Comparison of ENCODE assay signal across 1 cellular context in genomic region chr7:18762189-18762588, GRCh38.
A peak's percentile ranks its signal among the peaks of the same experiment; 100 is the strongest.
TF ChIP-seq lines count a peak whose summit lies in the region.

No MANE protein-coding gene starts in this region.

TF ChIP-seq in SK-N-SH, 30 proteins besides CTCF, POLR2A, EP300 and RAD21 (continued from another document):
- no peak for TF ChIP-seq ZBTB33 (IDR thresholded peaks at IDR 0.05; ENCODE audit: borderline replicate concordance, low read depth)
- no peak for TF ChIP-seq USF1 (IDR thresholded peaks at IDR 0.05; ENCODE audit: borderline replicate concordance, low read depth)
- TF ChIP-seq TCF12 (IDR thresholded peaks at IDR 0.05), result peak; percentile 58
- TF ChIP-seq TAF1 (IDR thresholded peaks at IDR 0.05; ENCODE audit: borderline replicate concordance, low read depth, low read length), result no peak
- TF ChIP-seq GABPA (IDR thresholded peaks at IDR 0.05; ENCODE audit: low read depth), result no peak
- TF ChIP-seq TEAD4 (IDR thresholded peaks at IDR 0.05; ENCODE audit: borderline replicate concordance, insufficient read depth), result peak; percentile 73; the same call in 1 of the 2 replicates
- peak; percentile 80 for TF ChIP-seq FOSL2 (IDR thresholded peaks at IDR 0.05; ENCODE audit: borderline replicate concordance, low read depth)
- no peak for TF ChIP-seq EZH2phosphoT487 (IDR thresholded peaks at IDR 0.05; ENCODE audit: borderline replicate concordance, low read depth)
- no peak for TF ChIP-seq ELF1 (IDR thresholded peaks at IDR 0.05)
- TF ChIP-seq NRF1 (IDR thresholded peaks at IDR 0.05; ENCODE audit: low read depth, low read length), result no peak
- no peak for TF ChIP-seq SMC3 (IDR thresholded peaks at IDR 0.05; ENCODE audit: low read depth, low read length)
- no peak for TF ChIP-seq MEF2A (IDR thresholded peaks at IDR 0.05; ENCODE audit: borderline replicate concordance, low read depth)
- no peak for TF ChIP-seq GATA2 (CRISPR knock-in tag; IDR thresholded peaks at IDR 0.05)
- TF ChIP-seq RCOR1 (IDR thresholded peaks at IDR 0.05; ENCODE audit: low read length), result no peak
- no peak for TF ChIP-seq REST (IDR thresholded peaks at IDR 0.05; ENCODE audit: low read depth, low read length)
- TF ChIP-seq NFIC (IDR thresholded peaks at IDR 0.05; ENCODE audit: borderline replicate concordance), result peak; percentile 88
- no peak for TF ChIP-seq MXI1 (IDR thresholded peaks at IDR 0.05; ENCODE audit: low read depth, low read length)
- no peak for TF ChIP-seq SIN3A (IDR thresholded peaks at IDR 0.05; ENCODE audit: borderline replicate concordance, low read depth, low read length)
- TF ChIP-seq JUND (IDR thresholded peaks at IDR 0.05), result peak; percentile 76
- no peak for TF ChIP-seq CHD2 (IDR thresholded peaks at IDR 0.05; ENCODE audit: low read length, partially characterized antibody)
- no peak for TF ChIP-seq RFX5 (IDR thresholded peaks at IDR 0.05; ENCODE audit: low read length)
- TF ChIP-seq FOXJ3 (CRISPR knock-in tag; IDR thresholded peaks at IDR 0.05), result no peak
- peak; percentile 34; the same call in 1 of the 2 replicates for TF ChIP-seq MAX (IDR thresholded peaks at IDR 0.05; ENCODE audit: low read depth)
- TF ChIP-seq RXRA (IDR thresholded peaks at IDR 0.05; ENCODE audit: borderline replicate concordance, low read depth), result 0 out of 2 replicates have a peak, but pooled peaks have one; percentile 11
- TF ChIP-seq FOXM1 (IDR thresholded peaks at IDR 0.05; ENCODE audit: low read depth), result no peak
- TF ChIP-seq IRF3 (IDR thresholded peaks at IDR 0.05; ENCODE audit: low read depth, low read length), result no peak
- TF ChIP-seq POLR2AphosphoS5 (IDR thresholded peaks at IDR 0.05; ENCODE audit: low read depth, low read length), result no peak
TF ChIP-seq in SK-N-SH: peak in this region for 9.
